In the genomic region with DNA sequence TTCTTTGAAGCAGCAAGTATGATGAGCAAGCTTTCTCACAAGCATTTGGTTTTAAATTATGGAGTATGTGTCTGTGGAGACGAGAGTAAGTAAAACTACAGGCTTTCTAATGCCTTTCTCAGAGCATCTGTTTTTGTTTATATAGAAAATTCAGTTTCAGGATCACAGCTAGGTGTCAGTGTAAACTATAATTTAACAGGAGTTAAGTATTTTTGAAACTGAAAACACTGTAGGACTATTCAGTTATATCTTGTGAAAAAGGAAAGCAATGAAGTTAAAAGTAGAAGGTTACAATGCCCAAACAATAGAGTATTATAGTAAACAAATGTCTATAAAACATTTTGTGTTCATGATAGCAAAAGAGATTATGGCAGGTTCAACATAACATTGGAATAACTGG, we compare ENCODE assay signal across 22 cellular contexts.
DNase-seq lines count a peak whose midpoint lies in the region; ATAC-seq and TF ChIP-seq lines count a peak whose summit lies in the region.
"Had no signal": no experiment of that assay in that cellular context is flagged by ENCODE, and none has a peak within 500 bp of the region (broad histone marks: within the 10 kb centered on the region; RNA-seq: fewer than 3 reads in every experiment).

No MANE protein-coding gene starts in this region.

- H3K27me3 ChIP-seq in Loucy (ENCODE audit: insufficient read depth, low read length, poor library complexity, severe bottlenecking) = no peaks in the 10 kb centered on the region
- no peaks in the 10 kb centered on the region for H3K27me3 ChIP-seq in adrenal gland

- ATAC-seq in GM19455 (IDR thresholded peaks at IDR 0.05; ENCODE audit: unreplicated experiment) = peak; percentile 57

- intact Hi-C loops in adrenal gland (cut with DNase I) = no loop called here

- POLR2A ChIA-PET in GM10248 (lab: Yijun Ruan, JAX) = no interaction called here

- CTCF ChIA-PET in GM10248 (lab: Yijun Ruan, JAX) = interaction anchor here (0.9 kb wide), 2 partner anchors 9 to 371 kb away, joined by 3 read pairs; no protein-coding TSS in a partner anchor

- no peaks in the 10 kb centered on the region for H3K9me3 ChIP-seq in Loucy (ENCODE audit: insufficient read depth, low read depth, low read length)
- H3K9me3 ChIP-seq in adrenal gland (replicated peaks in 1 of 3) = no peaks in the 10 kb centered on the region

- H2AFZ ChIP-seq in Loucy (ENCODE audit: low read length) = no peak overlapping the region
- H2AFZ ChIP-seq: parathyroid adenoma had no signal

- H3K36me3 ChIP-seq in Loucy (ENCODE audit: insufficient read depth, low read length) (peaks cover 15% of the 10 kb centered on the region; the same call in 1 of the 2 replicates), adrenal gland (replicated peaks in 1 of 2) (peaks cover 0 to 30% of the 10 kb centered on the region in 2 donors)

- 82 to 94% (median 90%) methylated on average over 1 of the region's 1 CpG for WGBS in adrenal gland, 4 donors

- no peak overlapping the region for H3K4me2 ChIP-seq in Loucy (ENCODE audit: low read depth, low read length, poor library complexity, severe bottlenecking)

- H3F3A ChIP-seq in Loucy (ENCODE audit: low read depth) = no peaks in the 10 kb centered on the region

- H3K27ac ChIP-seq in adrenal gland = no peak overlapping the region
- H3K27ac ChIP-seq: parathyroid adenoma had no signal

- H3K4me1 Mint-ChIP-seq in chondrocyte (ENCODE audit: low read depth) = no peaks in the 10 kb centered on the region
- H3K4me1 Mint-ChIP-seq: naive B cell had no signal

- no peaks in the 10 kb centered on the region for H4K20me1 ChIP-seq in Loucy (ENCODE audit: insufficient read depth, low read length, poor library complexity, severe bottlenecking)

- no peak overlapping the region for H3K9ac ChIP-seq in Loucy (ENCODE audit: low read depth, low read length, poor library complexity, severe bottlenecking)
- H3K9ac ChIP-seq: parathyroid adenoma had no signal

- H3K9me2 ChIP-seq in Loucy (replicated peaks; ENCODE audit: low read depth, low read length) = no peaks in the 10 kb centered on the region

- no peak for TF ChIP-seq POLR2A in adrenal gland (IDR thresholded peaks at IDR 0.05)

- peaks cover 19% of the 10 kb centered on the region for H3K36me3 Mint-ChIP-seq in chondrocyte (ENCODE audit: low read depth)

- H3K27me3 Mint-ChIP-seq in chondrocyte (ENCODE audit: low read depth) = no peaks in the 10 kb centered on the region
- H3K27me3 Mint-ChIP-seq: activated CD4-positive, alpha-beta T cell treated with anti-CD3 and anti-CD28 coated beads, Interleukin-2, amount 10 ng/mL, durations not matched to agents 7 days and 5 days; memory B cell; naive B cell had no signal

- no peaks in the 10 kb centered on the region for H3K79me2 ChIP-seq in Loucy (ENCODE audit: insufficient read depth, low read length)
- H3K79me2 ChIP-seq: parathyroid adenoma had no signal

- no peak overlapping the region for H3K27ac Mint-ChIP-seq in chondrocyte (ENCODE audit: unreplicated experiment)
- H3K27ac Mint-ChIP-seq: memory B cell had no signal

- no peak overlapping the region for H3K4me3 ChIP-seq in Loucy (ENCODE audit: low read length, poor library complexity, severe bottlenecking)
- no peak overlapping the region for H3K4me3 ChIP-seq in adrenal gland

- no peaks in the 10 kb centered on the region for H3K4me1 ChIP-seq in Loucy (ENCODE audit: insufficient read depth, low read length, poor library complexity, severe bottlenecking)
- no peaks in the 10 kb centered on the region for H3K4me1 ChIP-seq in adrenal gland (replicated peaks in 1 of 2)

- no peak for DNase-seq in GM10248 (ENCODE audit: extremely low spot score)
- no peak for DNase-seq in chondrocyte (ENCODE audit: low spot score)
- no peak for DNase-seq in NCI-H82 (lab: John Stamatoyannopoulos, UW)
- DNase-seq in adrenal gland = no peak
- DNase-seq in AG20443 (ENCODE audit: low spot score) = no peak
- DNase-seq in activated effector memory CD4-positive, alpha-beta T cell treated with anti-CD3 and anti-CD28 coated beads, Interleukin-2, amount 50 U/mL, for 16 hours = no peak
- DNase-seq: activated CD4-positive, alpha-beta T cell treated with anti-CD3 and anti-CD28 coated beads, Interleukin-2, amount 10 ng/mL, durations not matched to agents 7 days and 5 days; activated CD8-positive, alpha-beta memory T cell treated with anti-CD3 and anti-CD28 coated beads, Interleukin-2, amount 50 U/mL, for 4 hours; activated gamma-delta T cell; AML-193; aorta; HCEC 1CT; KBM-7; kidney; naive B cell; NCI-H1092 treated with DMSO at 0.1 percent for 48 hours; NCI-H526; stimulated activated CD4-positive, alpha-beta T cell treated with anti-CD3 and anti-CD28 coated beads, Interleukin-2, amount 100 ng/mL, for 48 hours had no signal

- no peaks in the 10 kb centered on the region for H3K9me3 Mint-ChIP-seq in chondrocyte (ENCODE audit: low read depth)
- H3K9me3 Mint-ChIP-seq: activated CD4-positive, alpha-beta T cell treated with anti-CD3 and anti-CD28 coated beads, Interleukin-2, amount 10 ng/mL, durations not matched to agents 7 days and 5 days; memory B cell; naive B cell had no signal

- peak; percentile 30 for TF ChIP-seq CTCF in GM10248 (IDR thresholded peaks at IDR 0.05; ENCODE audit: control extremely low read depth, extremely low read depth, low read depth, missing control alignments)
- TF ChIP-seq CTCF in Loucy (conservative IDR thresholded peaks at IDR 0.05; ENCODE audit: low read length) = peak; percentile 39
- peak; percentile 47 for TF ChIP-seq CTCF in chondrocyte (IDR thresholded peaks at IDR 0.05)
- TF ChIP-seq CTCF in adrenal gland (IDR thresholded peaks at IDR 0.05) = no peak

- no peak overlapping the region for H3K4me3 Mint-ChIP-seq in chondrocyte (ENCODE audit: unreplicated experiment)
- H3K4me3 Mint-ChIP-seq: activated CD4-positive, alpha-beta T cell treated with anti-CD3 and anti-CD28 coated beads, Interleukin-2, amount 10 ng/mL, durations not matched to agents 7 days and 5 days; memory B cell; naive B cell had no signal

Comparison
In these comparisons a context has a peak if more than half of its experiments do, and no peak if none do; other contexts are left out.
1. CTCF ChIP-seq: peak in GM10248 (single experiment), Loucy (single experiment) and chondrocyte (single experiment); none in adrenal gland (0 of 6).